ENCODE assay signal across 8 cellular contexts in genomic region chr1:185733818-185734709, GRCh38. TPM values are rescaled to one million over a fixed set of nuclear protein-coding genes. Genes with fewer than 3 reads are reported as not detected.
A peak's percentile ranks its signal among the peaks of the same experiment; 100 is the strongest.
DNase-seq lines count a peak whose midpoint lies in the region; ATAC-seq and TF ChIP-seq lines count a peak whose summit lies in the region.

Gene HMCN1, plus strand, starts transcription at chr1:185734391. Its CDS starts 389 bp downstream, at chr1:185734780.

- H3K4me3 ChIP-seq in PC-9 (peak within 1 kb of the TSS; percentile 79), hepatocyte (peak within 1 kb of the TSS; percentile 56)

- DNase-seq in CMK (ENCODE audit: low read depth): peak; percentile 59
- DNase-seq in PC-9: peak in 1 of 2 experiments; percentile 39
- peak; percentile 86 for DNase-seq in astrocyte of the hippocampus (ENCODE audit: low read depth, low spot score)
- DNase-seq in hepatocyte (ENCODE audit: low spot score): peak; percentile 65
- peak; percentile 10 to 83 (median 39) for DNase-seq in posterior cingulate gyrus
- DNase-seq in GM19240 (ENCODE audit: insufficient read length, low spot score): no peak

- CTCF ChIA-PET in PC-9 (lab: Charles Lee): interaction anchor here (0.7 to 2.5 kb wide), 3 partner anchors 14 to 644 kb away, joined by 3 to 12 read pairs (median 11); no protein-coding TSS in a partner anchor

- no peaks in the 10 kb centered on the region for H4K20me1 ChIP-seq in PC-9 (ENCODE audit: insufficient read depth)
- H4K20me1 ChIP-seq in hepatocyte (ENCODE audit: insufficient read depth, poor library complexity, severe bottlenecking): no peaks in the 10 kb centered on the region

- no peaks in the 10 kb centered on the region for H3K36me3 ChIP-seq in PC-9 (ENCODE audit: low read depth)
- no peaks in the 10 kb centered on the region for H3K36me3 ChIP-seq in hepatocyte (replicated peaks; ENCODE audit: insufficient read depth, low read depth)

- no peak within 1 kb of the TSS for H3K27ac ChIP-seq in PC-9
- H3K27ac ChIP-seq in hepatocyte: peak within 1 kb of the TSS; percentile 60

- H3K27me3 ChIP-seq in PC-9 (ENCODE audit: insufficient read depth, low read depth): no peaks in the 10 kb centered on the region
- peaks cover 5% of the 10 kb centered on the region for H3K27me3 ChIP-seq in hepatocyte

- peak; percentile 44 for ATAC-seq in HG02642 (IDR thresholded peaks at IDR 0.05; ENCODE audit: poor library complexity, unreplicated experiment)
- no peak for ATAC-seq in HG03196 (IDR thresholded peaks at IDR 0.05; ENCODE audit: unreplicated experiment)

- H3K79me2 ChIP-seq in PC-9 (ENCODE audit: low read depth): no peaks in the 10 kb centered on the region
- H3K79me2 ChIP-seq in hepatocyte: no peaks in the 10 kb centered on the region

- BruUV-seq in PC-9 (replicated peaks; lab: Mats Ljungman, UMichigan): no TSS peak

- H2AFZ ChIP-seq in PC-9: peak within 1 kb of the TSS; percentile 93
- peak within 1 kb of the TSS; percentile 88 for H2AFZ ChIP-seq in hepatocyte

- H3K9me2 ChIP-seq in PC-9 (ENCODE audit: insufficient read depth) (no peaks in the 10 kb centered on the region), hepatocyte (replicated peaks; ENCODE audit: insufficient read depth) (no peaks in the 10 kb centered on the region)

- no peak; the same call in 1 of the 2 replicates for TF ChIP-seq CTCF in PC-9 (conservative IDR thresholded peaks at IDR 0.05)
- peak; percentile 47 for TF ChIP-seq CTCF in hepatocyte (IDR thresholded peaks at IDR 0.05; ENCODE audit: poor library complexity)

- 3% methylated on average over 42 of the region's 47 CpGs for WGBS in hepatocyte (ENCODE audit: low lambda C conversion rate, missing lambda C conversion rate)

- H3K4me2 ChIP-seq in PC-9: peak within 1 kb of the TSS; percentile 98
- peak within 1 kb of the TSS; percentile 93 for H3K4me2 ChIP-seq in hepatocyte

- no peaks in the 10 kb centered on the region for H3F3A ChIP-seq in PC-9 (ENCODE audit: insufficient read depth, low read depth)

- H3K9me3 ChIP-seq in PC-9 (ENCODE audit: insufficient read depth, low read depth) (no peaks in the 10 kb centered on the region), hepatocyte (ENCODE audit: low read depth) (no peaks in the 10 kb centered on the region)

- intact Hi-C loops in PC-9 (cut with micrococcal nuclease; ENCODE audit: unreplicated experiment) (loop anchor here (5.0 kb wide), 1 partner anchor 418 kb away; no protein-coding TSS in a partner anchor), posterior cingulate gyrus (cut with DNase I) (no loop called here)

- H3K4me1 ChIP-seq in PC-9 (replicated peaks; ENCODE audit: insufficient read depth): peaks cover 14% of the 10 kb centered on the region
- H3K4me1 ChIP-seq in hepatocyte (ENCODE audit: insufficient read depth): no peaks in the 10 kb centered on the region

- POLR2A ChIA-PET in PC-9 (lab: Charles Lee; ENCODE audit: unreplicated experiment): no interaction called here

RNA-seq across cellular contexts. Expression of gene HMCN1, which starts in this region (rescaled TPM):
- total RNA-seq in PC-9 (2021) (0.31 and 0.83 TPM in 2 replicates), hepatocyte (13.4 and 14.2 TPM in 2 replicates)
- polyA plus RNA-seq in hepatocyte: 2.0 and 2.3 TPM in 2 replicates
